Comparison of ENCODE assay signal across 9 cellular contexts in the genomic region with DNA sequence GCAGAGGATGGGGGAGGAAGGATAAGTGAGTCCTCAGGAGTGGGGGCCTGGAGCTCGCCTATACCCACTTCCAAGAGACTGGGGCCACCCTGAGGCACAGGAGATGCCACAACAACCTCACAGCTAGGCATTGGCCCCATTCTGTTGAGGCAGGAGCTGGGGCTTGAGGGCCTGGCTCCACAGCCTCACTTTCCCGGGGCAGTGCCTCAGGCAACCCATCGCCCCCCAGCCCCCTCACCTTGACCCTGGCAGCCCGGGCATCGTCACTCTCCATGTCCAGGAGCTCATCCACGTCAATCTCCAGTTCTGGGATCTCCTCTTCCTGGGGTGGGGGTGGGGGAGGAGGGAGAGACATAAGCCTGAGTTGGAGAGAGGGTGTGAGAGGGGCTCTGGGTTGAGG. TPM values are rescaled to one million over a fixed set of nuclear protein-coding genes. Genes with fewer than 3 reads are reported as not detected.
DNase-seq lines count a peak whose midpoint lies in the region; ATAC-seq and TF ChIP-seq lines count a peak whose summit lies in the region.
"Had no signal": no experiment of that assay in that cellular context is flagged by ENCODE, and none has a peak within 500 bp of the region (broad histone marks: within the 10 kb centered on the region; RNA-seq: fewer than 3 reads in every experiment).

No MANE protein-coding gene starts in this region.

- no peak for TF ChIP-seq CTCF in GM20000 (IDR thresholded peaks at IDR 0.05; ENCODE audit: extremely low read depth, missing control alignments)

- H3K4me1 ChIP-seq in ACC112 (ENCODE audit: control insufficient read depth, insufficient read depth, low read length, unreplicated experiment) (peaks cover 40% of the 10 kb centered on the region), HUES64 (ENCODE audit: insufficient read depth, low read length) (peaks cover 34% of the 10 kb centered on the region), muscle layer of duodenum (ENCODE audit: control insufficient read depth in 1 of 2, insufficient read depth in 2 of 2, low read length in 2 of 2) (peaks cover 5 to 48% of the 10 kb centered on the region in 2 donors)

- DNase-seq in caudate nucleus (lab: John Stamatoyannopoulos, UW): no peak
- no peak for DNase-seq in GM20000 (ENCODE audit: low spot score)
- DNase-seq in SKM-1 (lab: John Stamatoyannopoulos, UW; ENCODE audit: unreplicated experiment): no peak
- DNase-seq in substantia nigra (lab: John Stamatoyannopoulos, UW): no peak
- DNase-seq: NCI-H1436 had no signal

- no peaks in the 10 kb centered on the region for H3K36me3 ChIP-seq in ACC112 (ENCODE audit: insufficient read depth, low read length)
- H3K36me3 ChIP-seq in HUES64 (ENCODE audit: insufficient read depth, low read length): peaks cover 19% of the 10 kb centered on the region
- H3K36me3 ChIP-seq in muscle layer of duodenum (ENCODE audit: control insufficient read depth in 1 of 2, insufficient read depth in 2 of 2, low read length in 2 of 2): no peaks in the 10 kb centered on the region

- H3K4me3 ChIP-seq in ACC112 (ENCODE audit: low read depth, low read length) (peak overlapping the region; percentile 96), HUES64 (ENCODE audit: low read length) (peak overlapping the region; percentile 93), muscle layer of duodenum (ENCODE audit: low read depth in 1 of 2, low read length in 2 of 2) (peak overlapping the region; percentile 68 to 77)

- peaks cover 37% of the 10 kb centered on the region for H3K79me2 ChIP-seq in ACC112 (ENCODE audit: control insufficient read depth, insufficient read depth, low read length, unreplicated experiment)

- H2AFZ ChIP-seq in ACC112 (ENCODE audit: low read length, unreplicated experiment): no peak overlapping the region

- WGBS in HUES64: 80% methylated on average over 5 of the region's 6 CpGs

- H3K27ac ChIP-seq in ACC112 (ENCODE audit: low read depth, low read length): peak overlapping the region; percentile 57
- H3K27ac ChIP-seq in HUES64 (ENCODE audit: low read depth, low read length): peak overlapping the region; percentile 84; the same call in 1 of the 2 replicates
- peak overlapping the region; percentile 21 for H3K27ac ChIP-seq in caudate nucleus (ENCODE audit: low read depth, low read length)
- peak overlapping the region; percentile 88 for H3K27ac ChIP-seq in muscle layer of duodenum (ENCODE audit: low read length)
- no peak overlapping the region for H3K27ac ChIP-seq in substantia nigra (ENCODE audit: low read depth, low read length, poor library complexity, severe bottlenecking)

- H3K27me3 ChIP-seq in ACC112 (ENCODE audit: insufficient read depth, low read length): no peaks in the 10 kb centered on the region
- H3K27me3 ChIP-seq in HUES64 (ENCODE audit: insufficient read depth, low read length): no peaks in the 10 kb centered on the region
- H3K27me3 ChIP-seq in muscle layer of duodenum (ENCODE audit: low read depth, low read length): no peaks in the 10 kb centered on the region

- ATAC-seq in HG03521 (IDR thresholded peaks at IDR 0.05; ENCODE audit: unreplicated experiment): no peak

- H3K9ac ChIP-seq in HUES64 (ENCODE audit: low read depth, low read length): peak overlapping the region; percentile 88; the same call in 1 of the 2 replicates

- H3K9me3 ChIP-seq in HUES64 (ENCODE audit: insufficient read depth, low read depth, low read length) (no peaks in the 10 kb centered on the region), muscle layer of duodenum (ENCODE audit: control insufficient read depth in 1 of 2, low read length in 2 of 2) (no peaks in the 10 kb centered on the region)

RNA-seq across cellular contexts. Expression of gene PPP1R14B, which starts 1.8 kb away (rescaled TPM):
- 353 TPM for polyA plus RNA-seq in HUES64 (2013, experiment 1 of 2)
- 328 TPM for polyA plus RNA-seq in HUES64 (2013, experiment 2 of 2)

RNA-seq across cellular contexts. Expression of gene FKBP2, which starts 4.1 kb away (rescaled TPM):
- 59.7 TPM for polyA plus RNA-seq in HUES64 (2013, experiment 1 of 2)
- polyA plus RNA-seq in HUES64 (2013, experiment 2 of 2): 70.2 TPM

RNA-seq across cellular contexts. Expression of gene PLCB3, which starts 6.4 kb away (rescaled TPM):
- 44.7 TPM for polyA plus RNA-seq in HUES64 (2013, experiment 1 of 2)
- polyA plus RNA-seq in HUES64 (2013, experiment 2 of 2): 41.8 TPM

RNA-seq across cellular contexts. Expression of gene VEGFB, which starts 10.6 kb away (rescaled TPM):
- polyA plus RNA-seq in HUES64 (2013, experiment 1 of 2): 27.9 TPM
- polyA plus RNA-seq in HUES64 (2013, experiment 2 of 2): 35.6 TPM

RNA-seq across cellular contexts. Expression of gene DNAJC4, which starts 14.6 kb away (rescaled TPM):
- 14.8 TPM for polyA plus RNA-seq in HUES64 (2013, experiment 1 of 2)
- 23.0 TPM for polyA plus RNA-seq in HUES64 (2013, experiment 2 of 2)
